Comparison of ENCODE assay signal across 8 cellular contexts in genomic region chr5:61332891-61333350, GRCh38.
DNase-seq lines count a peak whose midpoint lies in the region; ATAC-seq and TF ChIP-seq lines count a peak whose summit lies in the region.

No MANE protein-coding gene starts in this region.

- DNase-seq in EH (ENCODE audit: low read depth): peak; percentile 80
- peak; percentile 68 for DNase-seq in NCI-H226
- DNase-seq in activated gamma-delta T cell (lab: John Stamatoyannopoulos, UW): peak; percentile 40
- peak; percentile 52 for DNase-seq in globus pallidus (ENCODE audit: low spot score)
- DNase-seq in HPDE6-E6E7 (ENCODE audit: extremely low spot score): no peak

- H3K27ac ChIP-seq in neutrophil: peak overlapping the region; percentile 85

- no peak for TF ChIP-seq CTCF in neutrophil (IDR thresholded peaks at IDR 0.05)

- peak overlapping the region; percentile 86 to 95 for H3K4me3 ChIP-seq in neutrophil (ENCODE audit: low read depth in 1 of 2, low read length in 1 of 2)

- H3K4me1 ChIP-seq in neutrophil (ENCODE audit: control insufficient read depth in 1 of 2, insufficient read depth in 1 of 2, low read depth in 1 of 2, low read length in 1 of 2): peaks cover 22 to 23% of the 10 kb centered on the region in 2 experiments

- no peaks in the 10 kb centered on the region for H3K9me3 ChIP-seq in neutrophil

- ATAC-seq in GM21723 (IDR thresholded peaks at IDR 0.05; ENCODE audit: unreplicated experiment) (no peak), GM21390 (IDR thresholded peaks at IDR 0.05; ENCODE audit: unreplicated experiment) (no peak)

- no peaks in the 10 kb centered on the region for H3K36me3 ChIP-seq in neutrophil

- H3K27me3 ChIP-seq in neutrophil: peaks cover 33% of the 10 kb centered on the region
